Comparison of ENCODE assay signal across 24 cellular contexts in genomic region chr7:156176039-156176438, GRCh38.
"Had no signal": no experiment of that assay in that cellular context is flagged by ENCODE, and none has a peak within 500 bp of the region (broad histone marks: within the 10 kb centered on the region; RNA-seq: fewer than 3 reads in every experiment).

No MANE protein-coding gene starts in this region.

- DNase-seq: IMR-90, Karpas-422, KG1, MG63, NCI-H1092, NCI-H1105 treated with DMSO at 0.1 percent for 48 hours, NCI-H1417 treated with DMSO at 0.1 percent for 48 hours, NCI-H146, NCI-H1694 treated with DMSO at 0.1 percent for 48 hours, NCI-H1930, NCI-H2081, NCI-H2107, NCI-H2171, NCI-H226, NCI-H446, NCI-H510A, NCI-H524 treated with DMSO at 0.1 percent for 48 hours, NCI-H69, NCI-H774, RPMI8226, SHP77, SK-N-SH had no signal

- H3K27me3 ChIP-seq: MG63 had no signal

- H3K9me3 ChIP-seq: MG63, SK-N-SH had no signal

- ATAC-seq: HepG2 had no signal

- H3K4me3 ChIP-seq: MG63 had no signal

- H3K36me3 ChIP-seq: MG63 had no signal

- FAIRE-seq: HepG2, RCC 7860 had no signal
